In the genomic region with DNA sequence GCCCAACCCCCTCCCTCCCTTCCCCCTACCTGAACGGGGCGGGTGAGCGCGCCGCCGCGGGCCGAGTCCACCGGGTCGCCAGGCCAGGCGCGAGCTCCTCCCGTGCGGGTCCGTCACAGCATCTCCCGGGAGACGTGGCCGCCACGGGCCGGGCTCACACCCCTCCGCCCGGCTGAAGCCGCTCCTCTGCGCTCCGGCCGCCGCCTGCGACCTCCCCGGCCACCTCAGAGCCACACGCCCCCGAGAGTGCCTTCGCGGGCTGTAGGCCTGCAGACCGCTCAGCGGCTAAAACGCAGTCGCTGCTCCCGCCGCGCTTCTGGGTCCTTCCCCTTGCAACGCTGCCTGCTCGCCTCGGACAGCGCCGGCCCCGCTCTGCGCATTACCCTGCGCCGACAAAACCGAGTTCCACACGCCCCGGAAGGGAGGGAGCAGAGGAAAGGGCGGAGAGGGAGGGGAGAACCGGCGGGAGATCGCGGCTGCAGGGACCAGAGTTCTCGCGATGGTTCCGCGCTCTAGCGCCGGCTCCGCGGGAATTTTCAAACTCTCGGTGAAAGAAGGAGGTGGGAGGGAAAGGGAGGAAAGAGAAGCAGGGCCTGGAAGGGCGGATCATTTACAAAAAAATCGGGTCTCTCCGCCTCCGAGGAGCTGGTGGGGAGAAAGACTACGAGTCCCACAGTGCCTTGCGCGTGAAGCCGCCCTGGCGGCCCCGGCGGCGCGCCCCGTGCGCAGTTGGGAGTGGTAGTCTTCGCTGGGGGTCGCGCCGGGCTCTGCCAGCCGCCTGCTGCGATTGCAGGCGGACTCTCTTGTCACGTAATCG, we compare ENCODE assay signal across 8 cellular contexts. TPM values are rescaled to one million over a fixed set of nuclear protein-coding genes. Genes with fewer than 3 reads are reported as not detected.
DNase-seq lines count a peak whose midpoint lies in the region; ATAC-seq, FAIRE-seq and TF ChIP-seq lines count a peak whose summit lies in the region.

A gene with protein sequence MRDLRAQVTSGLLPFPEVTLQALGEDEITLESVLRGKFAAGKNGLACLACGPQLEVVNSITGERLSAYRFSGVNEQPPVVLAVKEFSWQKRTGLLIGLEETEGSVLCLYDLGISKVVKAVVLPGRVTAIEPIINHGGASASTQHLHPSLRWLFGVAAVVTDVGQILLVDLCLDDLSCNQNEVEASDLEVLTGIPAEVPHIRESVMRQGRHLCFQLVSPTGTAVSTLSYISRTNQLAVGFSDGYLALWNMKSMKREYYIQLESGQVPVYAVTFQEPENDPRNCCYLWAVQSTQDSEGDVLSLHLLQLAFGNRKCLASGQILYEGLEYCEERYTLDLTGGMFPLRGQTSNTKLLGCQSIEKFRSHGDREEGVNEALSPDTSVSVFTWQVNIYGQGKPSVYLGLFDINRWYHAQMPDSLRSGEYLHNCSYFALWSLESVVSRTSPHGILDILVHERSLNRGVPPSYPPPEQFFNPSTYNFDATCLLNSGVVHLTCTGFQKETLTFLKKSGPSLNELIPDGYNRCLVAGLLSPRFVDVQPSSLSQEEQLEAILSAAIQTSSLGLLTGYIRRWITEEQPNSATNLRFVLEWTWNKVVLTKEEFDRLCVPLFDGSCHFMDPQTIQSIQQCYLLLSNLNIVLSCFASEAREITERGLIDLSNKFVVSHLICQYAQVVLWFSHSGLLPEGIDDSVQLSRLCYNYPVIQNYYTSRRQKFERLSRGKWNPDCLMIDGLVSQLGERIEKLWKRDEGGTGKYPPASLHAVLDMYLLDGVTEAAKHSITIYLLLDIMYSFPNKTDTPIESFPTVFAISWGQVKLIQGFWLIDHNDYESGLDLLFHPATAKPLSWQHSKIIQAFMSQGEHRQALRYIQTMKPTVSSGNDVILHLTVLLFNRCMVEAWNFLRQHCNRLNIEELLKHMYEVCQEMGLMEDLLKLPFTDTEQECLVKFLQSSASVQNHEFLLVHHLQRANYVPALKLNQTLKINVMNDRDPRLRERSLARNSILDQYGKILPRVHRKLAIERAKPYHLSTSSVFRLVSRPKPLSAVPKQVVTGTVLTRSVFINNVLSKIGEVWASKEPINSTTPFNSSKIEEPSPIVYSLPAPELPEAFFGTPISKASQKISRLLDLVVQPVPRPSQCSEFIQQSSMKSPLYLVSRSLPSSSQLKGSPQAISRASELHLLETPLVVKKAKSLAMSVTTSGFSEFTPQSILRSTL (N-terminal part only) (minus strand): TSS at position 400 of the 817 bp plus-strand sequence. CDS start 13,578 bp downstream, outside the sequence.

- H2BK5ac ChIP-seq in H1 (ENCODE audit: low read depth, low read length) = peak within 1 kb of the TSS; percentile 93
- no peak within 1 kb of the TSS for H2BK5ac ChIP-seq in mesenchymal stem cell (ENCODE audit: low read depth, low read length, poor library complexity, severe bottlenecking)

- peak within 1 kb of the TSS; percentile 95 for H4K8ac ChIP-seq in H1 (ENCODE audit: extremely low read depth, insufficient read depth, low read length)
- H4K8ac ChIP-seq in mesenchymal stem cell (ENCODE audit: low read length) = peak within 1 kb of the TSS; percentile 33

- H3K56ac ChIP-seq in H1 (replicated peaks; ENCODE audit: insufficient read length, low read depth, low read length) = peak within 1 kb of the TSS; percentile 90

- peaks cover 10 to 42% of the 10 kb centered on the region in 2 experiments for H3K79me2 ChIP-seq in H1 (ENCODE audit: control insufficient read depth in 1 of 2, insufficient read depth in 2 of 2, low read length in 2 of 2)

- H2AK5ac ChIP-seq in H1 (ENCODE audit: low read depth, low read length) (no peak within 1 kb of the TSS), mesenchymal stem cell (ENCODE audit: low read length, severe bottlenecking) (no peak within 1 kb of the TSS)

- H4K20me1 ChIP-seq in H1 (replicated peaks in 1 of 2; ENCODE audit: control insufficient read depth in 1 of 2, insufficient read depth in 2 of 2, low read length in 2 of 2) = peaks cover 4 to 7% of the 10 kb centered on the region in 2 experiments

- TF ChIP-seq EP300 in H1 (IDR thresholded peaks at IDR 0.05; ENCODE audit: borderline replicate concordance in 1 of 2, low read depth in 2 of 2, low read length in 2 of 2) = no peak

- peak; percentile 98 for DNase-seq in COLO829 (ENCODE audit: low spot score)
- DNase-seq in HTR-8/SVneo (ENCODE audit: insufficient read length, low spot score) = peak; percentile 98
- DNase-seq in NOMO-1 treated with dmso at 0.1 percent for 144 hours (lab: John Stamatoyannopoulos, UW; ENCODE audit: unreplicated experiment) = peak; percentile 98
- DNase-seq in activated CD8-positive, alpha-beta memory T cell treated with anti-CD3 and anti-CD28 coated beads for 48 hours (ENCODE audit: low read depth in 2 of 3, low spot score in 2 of 3) = peak; percentile 77 to 88 (median 80)
- DNase-seq in H1 (ENCODE audit: low read depth in 1 of 2, low spot score in 2 of 2) = peak; percentile 85 to 95
- peak; percentile 99 for DNase-seq in mesenchymal stem cell
- DNase-seq in stimulated activated CD8-positive, alpha-beta memory T cell treated with anti-CD3 and anti-CD28 coated beads, Interleukin-12 subunit alpha, Interleukin-12 subunit beta, amount 100 ng/mL, for 4 hours (ENCODE audit: low read depth) = peak; percentile 88

- H3K23ac ChIP-seq in H1 (ENCODE audit: insufficient read length) (no peak within 1 kb of the TSS), mesenchymal stem cell (ENCODE audit: low read length in 2 of 2) (peak within 1 kb of the TSS in 1 of 2 experiments; percentile 96)

- POLR2A ChIA-PET in H1 (lab: Charles Lee; ENCODE audit: partially characterized antibody) = interaction anchor here (0.6 to 1.9 kb wide), 9 partner anchors 9 to 179 kb away, joined by 3 to 5 read pairs (median 4); a partner anchor contains a TSS

- H3K4me1 ChIP-seq in H1 (replicated peaks in 1 of 4; ENCODE audit: control insufficient read depth in 3 of 4, insufficient read depth in 4 of 4, low read length in 3 of 4) = peaks cover 0 to 4% (median 0%) of the 10 kb centered on the region in 4 experiments; a peak in 2 of 7 replicates
- H3K4me1 ChIP-seq in mesenchymal stem cell (ENCODE audit: control insufficient read depth, insufficient read depth, low read depth, low read length) = peaks cover 3% of the 10 kb centered on the region

- H3K36me3 ChIP-seq in H1 (ENCODE audit: control insufficient read depth in 2 of 4, insufficient read depth in 4 of 4, low read length in 3 of 4) (peaks cover 0 to 3% (median 0%) of the 10 kb centered on the region in 4 experiments; a peak in 2 of 8 replicates), mesenchymal stem cell (ENCODE audit: control insufficient read depth in 1 of 2, insufficient read depth in 2 of 2, low read depth in 1 of 2, low read length in 2 of 2) (peaks cover 5 to 8% of the 10 kb centered on the region in 2 experiments)

- H2BK120ac ChIP-seq in H1 (replicated peaks; ENCODE audit: low read depth, low read length) (no peak within 1 kb of the TSS), mesenchymal stem cell (ENCODE audit: low read depth, low read length) (peak within 1 kb of the TSS; percentile 77)

- H3K4me3 ChIP-seq in H1 (ENCODE audit: extremely low read depth in 1 of 4, insufficient read depth in 2 of 4, low read depth in 3 of 4, low read length in 4 of 4) (peak within 1 kb of the TSS; percentile 93 to 98 (median 96)), mesenchymal stem cell (ENCODE audit: insufficient read depth in 1 of 2, low read depth in 1 of 2, low read length in 2 of 2) (peak within 1 kb of the TSS; percentile 87 to 99)

- no peaks in the 10 kb centered on the region for H3K9me3 ChIP-seq in H1 (ENCODE audit: insufficient read depth in 2 of 2, low read depth in 1 of 2, low read length in 1 of 2)
- H3K9me3 ChIP-seq in mesenchymal stem cell (ENCODE audit: control insufficient read depth, low read length) = no peaks in the 10 kb centered on the region

- H3K79me1 ChIP-seq in H1 (ENCODE audit: low read depth, low read length) (no peaks in the 10 kb centered on the region; the same call in 1 of the 2 replicates), mesenchymal stem cell (replicated peaks; ENCODE audit: low read length, poor library complexity, severe bottlenecking) (no peaks in the 10 kb centered on the region)

- H4K5ac ChIP-seq in H1 (ENCODE audit: insufficient read length, low read depth, low read length) = peak within 1 kb of the TSS; percentile 91

- H3K4me2 ChIP-seq in H1 (ENCODE audit: insufficient read depth in 1 of 2, low read depth in 2 of 2, low read length in 2 of 2) (peak within 1 kb of the TSS; percentile 62 to 67), mesenchymal stem cell (ENCODE audit: low read length, poor library complexity, severe bottlenecking) (peak within 1 kb of the TSS; percentile 95)

- H3K4ac ChIP-seq in H1 (replicated peaks; ENCODE audit: insufficient read length, low read depth, low read length) (no peak within 1 kb of the TSS), mesenchymal stem cell (ENCODE audit: low read depth in 1 of 2, low read length in 2 of 2) (peak within 1 kb of the TSS; percentile 36 to 94)

- CTCF ChIA-PET in H1 (lab: Charles Lee; ENCODE audit: partially characterized antibody) = interaction anchor here (1.3 kb wide), 1 partner anchor 22 kb away, joined by 3 read pairs; no protein-coding TSS in a partner anchor

- H4K91ac ChIP-seq in H1 (replicated peaks; ENCODE audit: insufficient read length, low read length) (peak within 1 kb of the TSS; percentile 83), mesenchymal stem cell (ENCODE audit: low read length) (peak within 1 kb of the TSS; percentile 43)

- H2BK15ac ChIP-seq in H1 (ENCODE audit: low read length) (no peak within 1 kb of the TSS), mesenchymal stem cell (ENCODE audit: low read depth, poor library complexity, severe bottlenecking) (peak within 1 kb of the TSS; percentile 26)

- H3K14ac ChIP-seq in H1 (ENCODE audit: insufficient read length) = no peak within 1 kb of the TSS
- H3K14ac ChIP-seq in mesenchymal stem cell (ENCODE audit: low read length in 2 of 2) = peak within 1 kb of the TSS in 1 of 2 experiments; percentile 98

- ATAC-seq in GM21367 (IDR thresholded peaks at IDR 0.05; ENCODE audit: unreplicated experiment) = peak; percentile 92

- H2AFZ ChIP-seq in H1 (ENCODE audit: low read length) = peak within 1 kb of the TSS; percentile 42; the same call in 1 of the 2 replicates
- peak within 1 kb of the TSS; percentile 98 for H2AFZ ChIP-seq in mesenchymal stem cell (ENCODE audit: low read depth, low read length)

- peak; percentile 76 to 92 for TF ChIP-seq POLR2A in H1 (IDR thresholded peaks at IDR 0.05; ENCODE audit: control extremely low read depth in 1 of 2, low read depth in 2 of 2, low read length in 2 of 2)

- TF ChIP-seq RAD21 in H1 (IDR thresholded peaks at IDR 0.05 in 1 of 2, conservative IDR thresholded peaks at IDR 0.05 in 1 of 2; ENCODE audit: low read depth in 2 of 2, low read length in 2 of 2) = no peak

- H2BK12ac ChIP-seq in H1 (ENCODE audit: low read depth, low read length) (no peak within 1 kb of the TSS; the same call in 1 of the 2 replicates), mesenchymal stem cell (ENCODE audit: low read length in 2 of 2) (peak within 1 kb of the TSS in 1 of 2 experiments; percentile 72)

- H3K9ac ChIP-seq in H1 (replicated peaks in 1 of 4; ENCODE audit: extremely low read depth in 1 of 4, low read depth in 3 of 4, low read length in 3 of 4) (peak within 1 kb of the TSS; percentile 83 to 96 (median 94)), mesenchymal stem cell (ENCODE audit: low read length) (peak within 1 kb of the TSS; percentile 92)

- H3K23me2 ChIP-seq in H1 (ENCODE audit: low read depth, low read length) = no peaks in the 10 kb centered on the region; the same call in 1 of the 2 replicates

- 2% methylated on average over 67 of the region's 90 CpGs; no CpG with 5 or more reads in 1 of the 2 experiments for WGBS in H1 (ENCODE audit: extremely low coverage in 1 of 2, insufficient coverage in 1 of 2, insufficient read length in 1 of 2, insufficient replicate concordance in 2 of 2, low coverage in 1 of 2, low lambda C conversion rate in 2 of 2, missing lambda C conversion rate in 1 of 2), 2 experiments
- WGBS in mesenchymal stem cell = under 1% methylated on average over 81 of the region's 90 CpGs

- no peak within 1 kb of the TSS for H2BK20ac ChIP-seq in H1 (ENCODE audit: low read length)

- peak; percentile 75 for FAIRE-seq in HTR-8/SVneo (lab: Jason Lieb, UNC)
- FAIRE-seq in H1 (lab: Jason Lieb, UNC) = no peak

- H3K18ac ChIP-seq in H1 (ENCODE audit: extremely low read depth, low read length) = peak within 1 kb of the TSS; percentile 99
- H3K18ac ChIP-seq in mesenchymal stem cell (ENCODE audit: low read depth in 1 of 2, low read length in 2 of 2) = peak within 1 kb of the TSS; percentile 31 to 99

- peak in 1 of 3 experiments; percentile 0; a peak in 1 of 4 replicates for TF ChIP-seq CTCF in H1 (IDR thresholded peaks at IDR 0.05; ENCODE audit: control extremely low read depth in 1 of 3, insufficient read depth in 1 of 3, low read depth in 1 of 3, low read length in 3 of 3)

- H3K27ac ChIP-seq in H1 (ENCODE audit: low read depth, low read length) = peak within 1 kb of the TSS; percentile 94
- H3K27ac ChIP-seq in mesenchymal stem cell (ENCODE audit: low read length, poor library complexity, severe bottlenecking) = peak within 1 kb of the TSS; percentile 68

- no peaks in the 10 kb centered on the region for H3K27me3 ChIP-seq in H1 (replicated peaks in 1 of 4; ENCODE audit: control insufficient read depth in 3 of 4, extremely low read depth in 1 of 4, insufficient read depth in 3 of 4, low read length in 3 of 4)
- no peaks in the 10 kb centered on the region for H3K27me3 ChIP-seq in mesenchymal stem cell (ENCODE audit: control insufficient read depth in 1 of 2, insufficient read depth in 1 of 2, low read length in 2 of 2)

RNA-seq across cellular contexts. Expression of the gene that starts here (rescaled TPM):
- 44.5 and 48.3 TPM in 2 replicates for total RNA-seq in H1 (2021; fragmentation: NEBNext Ultra II Directional; extraction: Animal tissue kit (Norgen Biotek cat#: 25700))
- polyA plus RNA-seq in H1 (2011; rRNA removed) = 5.4 and 7.9 TPM in 2 replicates
- 10.2 TPM for polyA plus RNA-seq in H1 (2011; cell fraction: cytosol; rRNA removed)
- 8.2 TPM for polyA plus RNA-seq in H1 (2011; cell fraction: nucleus; rRNA removed)
- 17.5 to 33.3 TPM (median 21.3 TPM) in 4 replicates for polyA plus RNA-seq in H1 (2012, experiment 1 of 2)
- polyA plus RNA-seq in H1 (2012, experiment 2 of 2) = 0.85 TPM
- 23.0 TPM for polyA plus RNA-seq in H1 (2013, experiment 1 of 2)
- 23.5 TPM for polyA plus RNA-seq in H1 (2013, experiment 2 of 2)
- 31.6 and 40.9 TPM in 2 replicates for polyA minus RNA-seq in H1 (2011; rRNA and poly(A)+ RNA removed)
- 25.5 TPM for polyA minus RNA-seq in H1 (2011; cell fraction: cytosol; rRNA and poly(A)+ RNA removed)
- polyA minus RNA-seq in H1 (2011; cell fraction: nucleus; rRNA and poly(A)+ RNA removed) = 53.0 TPM
- 14.6 TPM for polyA plus RNA-seq in mesenchymal stem cell (2013, experiment 1 of 2)
- polyA plus RNA-seq in mesenchymal stem cell (2013, experiment 2 of 2) = 16.2 TPM

Comparison
In these comparisons a context has a peak if more than half of its experiments do, and no peak if none do; other contexts are left out.
1. Peak in every context shown above with its lines: DNase-seq, ATAC-seq, H3K4me3 ChIP-seq and H3K27ac ChIP-seq.